In the genomic region with DNA sequence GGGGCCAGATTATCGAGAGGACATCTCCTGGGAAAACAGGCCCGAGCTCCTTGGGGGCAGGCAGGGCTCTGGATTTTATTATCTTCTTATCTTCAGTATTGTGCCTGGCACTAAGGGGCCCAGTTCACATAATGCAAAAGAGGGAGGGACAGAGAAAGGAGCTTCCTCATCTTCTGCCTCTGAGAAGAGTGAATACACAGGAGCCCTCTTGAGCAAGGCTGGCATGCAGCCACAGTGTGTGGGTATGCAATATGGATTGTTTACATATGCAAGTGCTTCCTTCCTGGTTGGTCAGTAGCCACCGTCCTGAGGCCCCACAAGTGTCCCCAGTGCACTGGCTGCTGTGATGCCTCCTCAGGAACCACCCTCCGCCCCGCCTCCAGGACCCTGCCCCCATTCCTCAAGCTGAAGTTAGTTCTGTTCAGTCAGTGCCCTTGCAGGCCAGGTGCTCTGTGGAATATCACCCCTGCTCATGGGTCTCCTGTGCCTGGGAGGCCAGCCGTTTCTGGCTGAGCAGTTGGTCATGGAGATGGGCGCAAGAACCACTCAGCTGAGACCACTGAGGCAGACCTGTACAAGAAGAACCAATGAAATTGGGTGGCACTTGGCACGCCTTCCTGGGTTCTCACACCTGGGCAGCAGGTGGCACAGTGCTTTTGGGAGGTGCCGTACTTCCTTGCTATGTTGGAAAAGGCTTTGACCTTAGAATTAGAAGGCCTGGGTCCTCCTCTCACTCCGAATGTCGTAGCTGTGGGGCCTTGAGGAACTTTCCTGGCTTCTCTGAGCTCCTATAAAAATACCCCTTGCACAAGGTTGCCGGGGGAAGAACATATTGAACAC, we compare ENCODE assay signal across 8 cellular contexts. TPM values are rescaled to one million over a fixed set of nuclear protein-coding genes. Genes with fewer than 3 reads are reported as not detected.
A peak's percentile ranks its signal among the peaks of the same experiment; 100 is the strongest.
DNase-seq lines count a peak whose midpoint lies in the region; ATAC-seq and TF ChIP-seq lines count a peak whose summit lies in the region.

No MANE protein-coding gene starts in this region.

- no peak overlapping the region for H3K4me3 Mint-ChIP-seq in chondrocyte (ENCODE audit: unreplicated experiment)
- H3K4me3 Mint-ChIP-seq in natural killer cell, result no peak overlapping the region

- intact Hi-C loops in natural killer cell (cut with micrococcal nuclease), result no loop called here

- H3K27ac Mint-ChIP-seq in chondrocyte (ENCODE audit: unreplicated experiment) (peak overlapping the region; percentile 61), natural killer cell (no peak overlapping the region)

- H3K4me1 Mint-ChIP-seq in chondrocyte (ENCODE audit: low read depth), result peaks cover 52% of the 10 kb centered on the region
- no peaks in the 10 kb centered on the region for H3K4me1 Mint-ChIP-seq in natural killer cell

- ATAC-seq in natural killer cell, result peak in 2 of 3 donors; percentile 35 to 83
- ATAC-seq in GM21367 (IDR thresholded peaks at IDR 0.05; ENCODE audit: unreplicated experiment), result no peak
- no peak for ATAC-seq in HG03039 (IDR thresholded peaks at IDR 0.05; ENCODE audit: unreplicated experiment)

- H3K27me3 Mint-ChIP-seq in chondrocyte (ENCODE audit: low read depth) (no peaks in the 10 kb centered on the region), natural killer cell (ENCODE audit: low read depth in 2 of 2) (no peaks in the 10 kb centered on the region)

- no peaks in the 10 kb centered on the region for H3K36me3 Mint-ChIP-seq in chondrocyte (ENCODE audit: low read depth)
- H3K36me3 Mint-ChIP-seq in natural killer cell, result no peaks in the 10 kb centered on the region

- H3K9me3 Mint-ChIP-seq in chondrocyte (ENCODE audit: low read depth) (no peaks in the 10 kb centered on the region), natural killer cell (no peaks in the 10 kb centered on the region)

- DNase-seq in EL (peak; percentile 62), NCI-H2196 treated with DMSO at 0.1 percent for 48 hours (lab: John Stamatoyannopoulos, UW; ENCODE audit: unreplicated experiment) (peak; percentile 23), chondrocyte (ENCODE audit: low spot score) (no peak), natural killer cell (no peak), NK-92 (lab: John Stamatoyannopoulos, UW; ENCODE audit: unreplicated experiment) (no peak), 8988T (no peak)

- TF ChIP-seq CTCF in chondrocyte (IDR thresholded peaks at IDR 0.05) (no peak), natural killer cell (IDR thresholded peaks at IDR 0.05) (no peak)

RNA-seq across cellular contexts. Expression of a gene that starts 35.1 kb away (rescaled TPM):
- total RNA-seq in chondrocyte, result 808 to 1,105 TPM (median 1,102 TPM) in 3 replicates
- total RNA-seq in natural killer cell, result 10 to 100 TPM; 14.9 to 39.5 (median 19.6) TPM

Comparison
In these comparisons a context has a peak if more than half of its experiments do, and no peak if none do; other contexts are left out.
1. DNase-seq: peak in EL (single experiment) and NCI-H2196 treated with DMSO at 0.1 percent for 48 hours (single experiment); none in chondrocyte (single experiment), natural killer cell (single experiment), NK-92 (single experiment) and 8988T (single experiment).
2. ATAC-seq: peak in natural killer cell (2 of 3); none in GM21367 (single experiment) and HG03039 (single experiment).
3. RNA of a gene that starts 35.1 kb away (total RNA-seq): 808 to 1,105 TPM in chondrocyte; 14.9 to 39.5 TPM in natural killer cell; every median in the first group is over 10 times any median in the second.